10 cellular contexts compared by ENCODE assay signal in genomic region chr20:10653593-10654288, GRCh38. TPM values are rescaled to one million over a fixed set of nuclear protein-coding genes. Genes with fewer than 3 reads are reported as not detected.
DNase-seq lines count a peak whose midpoint lies in the region; ATAC-seq, FAIRE-seq and TF ChIP-seq lines count a peak whose summit lies in the region.
"Had no signal": no experiment of that assay in that cellular context is flagged by ENCODE, and none has a peak within 500 bp of the region (broad histone marks: within the 10 kb centered on the region; RNA-seq: fewer than 3 reads in every experiment).

No MANE protein-coding gene starts in this region.

- no peak for ATAC-seq in SK-N-SH treated with all-trans-retinoic acid at 6 μM for 48 hours
- ATAC-seq in GM19324 (IDR thresholded peaks at IDR 0.05; ENCODE audit: low FRiP score, unreplicated experiment), result no peak

- no peak for TF ChIP-seq EP300 in SK-N-SH (IDR thresholded peaks at IDR 0.05; ENCODE audit: borderline replicate concordance in 1 of 2, low read depth in 1 of 2, low read length in 1 of 2)

- H3K4me2 ChIP-seq in SK-N-SH (peak overlapping the region; percentile 32; the same call in 1 of the 2 replicates), mesendoderm (ENCODE audit: low read length) (no peak overlapping the region)

- H3K9ac ChIP-seq in SK-N-SH (no peak overlapping the region; the same call in 1 of the 2 replicates), colonic mucosa (ENCODE audit: low read depth in 2 of 2, low read length in 2 of 2) (no peak overlapping the region), kidney (ENCODE audit: low read length in 2 of 2) (peak overlapping the region in 1 of 2 donors; percentile 7), mesendoderm (ENCODE audit: low read length) (no peak overlapping the region)

- peaks cover 13% of the 10 kb centered on the region; the same call in 1 of the 2 replicates for H4K20me1 ChIP-seq in SK-N-SH (ENCODE audit: insufficient read depth)

- H3K4me1 ChIP-seq in SK-N-SH (ENCODE audit: control insufficient read depth in 1 of 2, insufficient read depth in 2 of 2, low read depth in 1 of 2, low read length in 1 of 2) (peaks cover 36 to 56% of the 10 kb centered on the region in 2 experiments), colonic mucosa (peaks cover 13% of the 10 kb centered on the region), muscle layer of duodenum (ENCODE audit: control insufficient read depth in 1 of 2, insufficient read depth in 2 of 2, low read length in 2 of 2) (peaks cover 19 to 43% of the 10 kb centered on the region in 2 donors), kidney (ENCODE audit: control insufficient read depth in 1 of 2, insufficient read depth in 1 of 2, low read depth in 1 of 2, low read length in 2 of 2) (peaks cover 18 to 20% of the 10 kb centered on the region in 2 donors), mesendoderm (ENCODE audit: control insufficient read depth, low read depth, low read length) (peaks cover 27% of the 10 kb centered on the region)

- no peak overlapping the region for H3K4ac ChIP-seq in mesendoderm (ENCODE audit: low read depth, low read length)

- H2BK15ac ChIP-seq in mesendoderm (replicated peaks; ENCODE audit: low read depth), result no peak overlapping the region

- peaks cover 4% of the 10 kb centered on the region for H3K79me1 ChIP-seq in mesendoderm (ENCODE audit: low read length)

- H2BK5ac ChIP-seq in mesendoderm (ENCODE audit: low read length), result no peak overlapping the region

- H3K79me2 ChIP-seq in SK-N-SH (ENCODE audit: insufficient read depth), result peaks cover 71% of the 10 kb centered on the region
- peaks cover 2% of the 10 kb centered on the region for H3K79me2 ChIP-seq in mesendoderm (ENCODE audit: control insufficient read depth, insufficient read depth, low read length)

- 86% methylated on average over 13 of the region's 13 CpGs for WGBS in SK-N-SH (ENCODE audit: low lambda C conversion rate)
- no CpG with 5 or more reads among the region's 13 CpGs for WGBS in mesendoderm (ENCODE audit: extremely low coverage, insufficient coverage, low lambda C conversion rate)

- H3K36me3 ChIP-seq in SK-N-SH (replicated peaks in 1 of 2; ENCODE audit: control insufficient read depth in 1 of 2, insufficient read depth in 2 of 2, low read length in 1 of 2) (peaks cover 14 to 81% of the 10 kb centered on the region in 2 experiments), colonic mucosa (peaks cover 13% of the 10 kb centered on the region), muscle layer of duodenum (ENCODE audit: control insufficient read depth in 1 of 2, insufficient read depth in 2 of 2, low read length in 2 of 2) (peaks cover 25 to 51% of the 10 kb centered on the region in 2 donors), kidney (ENCODE audit: control insufficient read depth in 1 of 2, insufficient read depth in 2 of 2, low read length in 2 of 2) (peaks cover 20 to 69% of the 10 kb centered on the region in 2 donors), mesendoderm (ENCODE audit: control insufficient read depth, insufficient read depth, low read length) (no peaks in the 10 kb centered on the region)

- H4K8ac ChIP-seq in mesendoderm (ENCODE audit: low read depth, low read length), result no peak overlapping the region

- no peak for FAIRE-seq in kidney (lab: Jason Lieb, UNC)
- FAIRE-seq: A204.1, bronchial epithelial cell had no signal

- H3K9me2 ChIP-seq in SK-N-SH, result no peaks in the 10 kb centered on the region

- intact Hi-C loops in colonic mucosa (cut with DNase I) (loop anchor here (10.0 kb wide), 1 partner anchor 99 kb away; no protein-coding TSS in a partner anchor), kidney (cut with DNase I) (no loop called here)

- no peak overlapping the region for H2AFZ ChIP-seq in SK-N-SH (ENCODE audit: low read depth)

- DNase-seq in SK-N-SH, result no peak
- no peak for DNase-seq in colonic mucosa
- DNase-seq in HuH-7.5 (ENCODE audit: low spot score), result no peak
- DNase-seq in kidney, result no peak
- DNase-seq in mesendoderm, result no peak

- H3K4me3 ChIP-seq in SK-N-SH (ENCODE audit: low read depth in 2 of 2, low read length in 1 of 2) (no peak overlapping the region), colonic mucosa (no peak overlapping the region), muscle layer of duodenum (ENCODE audit: low read depth in 1 of 2, low read length in 2 of 2) (peak overlapping the region; percentile 9), kidney (ENCODE audit: low read length in 2 of 2) (peak overlapping the region in 1 of 2 donors; percentile 19), mesendoderm (ENCODE audit: low read length) (no peak overlapping the region)

- H3K9me3 ChIP-seq in SK-N-SH (no peaks in the 10 kb centered on the region), colonic mucosa (no peaks in the 10 kb centered on the region), muscle layer of duodenum (ENCODE audit: control insufficient read depth in 1 of 2, low read length in 2 of 2) (no peaks in the 10 kb centered on the region), kidney (ENCODE audit: control insufficient read depth in 1 of 2, low read length in 2 of 2) (no peaks in the 10 kb centered on the region)

- peaks cover 20% of the 10 kb centered on the region for H3F3A ChIP-seq in SK-N-SH (replicated peaks; ENCODE audit: insufficient read depth)

- H3K27me3 ChIP-seq in SK-N-SH (ENCODE audit: insufficient read depth) (no peaks in the 10 kb centered on the region), colonic mucosa (no peaks in the 10 kb centered on the region), muscle layer of duodenum (ENCODE audit: low read depth, low read length) (no peaks in the 10 kb centered on the region), mesendoderm (ENCODE audit: insufficient read depth, low read length, poor library complexity) (no peaks in the 10 kb centered on the region)

- no peak overlapping the region for H3K23ac ChIP-seq in mesendoderm (ENCODE audit: low read length)

- CTCF ChIA-PET in SK-N-SH (lab: Yijun Ruan, JAX), result interaction anchor here (0.8 to 2.0 kb wide), 2 partner anchors 12 to 21 kb away, joined by 3 to 5 read pairs; partner anchors contain the start of gene JAG1

- no peak overlapping the region for H4K5ac ChIP-seq in mesendoderm (ENCODE audit: low read length)

- H3K56ac ChIP-seq in mesendoderm (ENCODE audit: low read length), result no peak overlapping the region

- H2AK5ac ChIP-seq in mesendoderm (ENCODE audit: low read length), result no peak overlapping the region

- H3K27ac ChIP-seq in SK-N-SH (ENCODE audit: low read depth in 2 of 2, low read length in 1 of 2), result peak overlapping the region in 1 of 2 experiments; percentile 77; a peak in 2 of 4 replicates
- H3K27ac ChIP-seq in colonic mucosa, result peak overlapping the region; percentile 63
- H3K27ac ChIP-seq in muscle layer of duodenum (ENCODE audit: low read length), result peak overlapping the region; percentile 78
- peak overlapping the region in 1 of 2 donors; percentile 35 for H3K27ac ChIP-seq in kidney (ENCODE audit: low read depth in 2 of 2, low read length in 2 of 2)
- no peak overlapping the region for H3K27ac ChIP-seq in mesendoderm (ENCODE audit: low read depth, low read length)

- no peak for TF ChIP-seq RAD21 in SK-N-SH (IDR thresholded peaks at IDR 0.05; ENCODE audit: low read length)

- H3K18ac ChIP-seq in mesendoderm (ENCODE audit: low read length), result no peak overlapping the region

- no peak overlapping the region for H2BK120ac ChIP-seq in mesendoderm (ENCODE audit: low read depth, low read length)

- POLR2A ChIA-PET in SK-N-SH (lab: Yijun Ruan, JAX), result no interaction called here

- TF ChIP-seq CTCF in SK-N-SH (IDR thresholded peaks at IDR 0.05), result no peak
- no peak for TF ChIP-seq CTCF in colonic mucosa (IDR thresholded peaks at IDR 0.05)
- TF ChIP-seq CTCF in kidney (IDR thresholded peaks at IDR 0.05; ENCODE audit: borderline replicate concordance, extremely low read depth, insufficient read depth), result no peak

TF ChIP-seq in SK-N-SH, 30 proteins besides CTCF, POLR2A, EP300 and RAD21 (continues in another document):
- TF ChIP-seq NRF1 (IDR thresholded peaks at IDR 0.05; ENCODE audit: low read depth, low read length) (no peak), ZBTB33 (IDR thresholded peaks at IDR 0.05; ENCODE audit: borderline replicate concordance, low read depth) (no peak)

TF ChIP-seq in SK-N-SH treated with all-trans-retinoic acid at 6 μM for 48 hours, 23 proteins besides CTCF, POLR2A, EP300 and RAD21:
- TF ChIP-seq BACH2 (CRISPR knock-in tag; IDR thresholded peaks at IDR 0.05; ENCODE audit: borderline replicate concordance), result no peak
- no peak for TF ChIP-seq TSHZ2 (CRISPR knock-in tag; IDR thresholded peaks at IDR 0.05)
- no peak for TF ChIP-seq ZNF8 (CRISPR knock-in tag; IDR thresholded peaks at IDR 0.05)
TF ChIP-seq in SK-N-SH treated with all-trans-retinoic acid at 6 μM for 48 hours: peak in this region for 0.

RNA-seq across cellular contexts. Expression of gene JAG1, which starts 20.1 kb away (rescaled TPM):
- 6.0 and 7.7 TPM in 2 replicates for polyA plus RNA-seq in SK-N-SH (2012; rRNA removed)
- 3.7 TPM in 2 replicates for polyA plus RNA-seq in SK-N-SH (2012; cell fraction: cytosol; rRNA removed)
- 27.9 and 48.5 TPM in 2 replicates for polyA plus RNA-seq in SK-N-SH (2012; cell fraction: nucleus; rRNA removed)
- 100 to 1,000 TPM in 1 of 2 donors, 10 to 100 TPM in 1; 66.5 to 102 TPM for total RNA-seq in colonic mucosa
- 132 TPM for total RNA-seq in kidney
- polyA plus RNA-seq in kidney (ENCODE audit: insufficient read depth, low read depth, low replicate concordance), result 18.0 TPM
- polyA plus RNA-seq in mesendoderm (2013, experiment 1 of 2), result 5.1 TPM
- polyA plus RNA-seq in mesendoderm (2013, experiment 2 of 2), result 5.3 TPM

Comparison
In these comparisons a context has a peak if more than half of its experiments do, and no peak if none do; other contexts are left out.
1. H3K4me3 ChIP-seq: peak in muscle layer of duodenum (2 of 2); none in SK-N-SH (0 of 2), colonic mucosa (single experiment) and mesendoderm (single experiment).